ENCODE assay signal across 17 cellular contexts in the genomic region with DNA sequence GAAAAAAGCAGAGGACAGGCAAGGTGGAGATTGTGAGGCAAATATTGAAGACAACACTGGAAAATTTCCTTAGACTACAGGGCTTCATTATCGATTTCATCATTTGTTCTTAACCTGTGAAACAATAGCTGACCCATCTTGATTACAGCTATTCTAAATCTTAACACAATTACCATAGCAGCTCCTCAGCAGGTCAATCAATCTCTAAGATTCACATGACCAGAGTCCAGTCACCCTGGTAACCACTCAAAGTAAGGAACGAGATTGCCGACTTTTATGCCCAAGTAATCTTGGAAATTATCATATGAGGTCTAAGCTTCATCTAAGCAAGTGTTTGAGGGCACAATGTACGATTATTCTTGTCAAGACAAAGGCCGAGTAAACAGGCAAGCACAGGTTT.
"Had no signal": no experiment of that assay in that cellular context is flagged by ENCODE, and none has a peak within 500 bp of the region (broad histone marks: within the 10 kb centered on the region; RNA-seq: fewer than 3 reads in every experiment).

No MANE protein-coding gene starts in this region.

- ATAC-seq: activated naive CD4-positive, alpha-beta T cell treated with anti-CD3 and anti-CD28 coated beads, Interleukin-2, amount 50 U/mL, for 72 hours; left cardiac atrium; right cardiac atrium had no signal

- H3K4me3 Mint-ChIP-seq: activated CD4-positive, alpha-beta T cell treated with anti-CD3 and anti-CD28 coated beads, Interleukin-2, amount 10 ng/mL, durations not matched to agents 24 days and 14 days had no signal

- H3K9me3 Mint-ChIP-seq: activated naive CD4-positive, alpha-beta T cell treated with anti-CD3 and anti-CD28 coated beads, Interleukin-2, amount 50 U/mL, for 72 hours had no signal

- H3K27ac Mint-ChIP-seq: activated CD4-positive, alpha-beta T cell treated with anti-CD3 and anti-CD28 coated beads, Interleukin-2, amount 10 ng/mL, durations not matched to agents 24 days and 14 days; activated naive CD4-positive, alpha-beta T cell treated with anti-CD3 and anti-CD28 coated beads, Interleukin-2, amount 50 U/mL, for 72 hours had no signal

- H3K9me3 ChIP-seq: esophagus squamous epithelium, neutrophil, SJSA1, tibial artery had no signal

- H3K27me3 Mint-ChIP-seq: activated CD4-positive, alpha-beta T cell treated with anti-CD3 and anti-CD28 coated beads, Interleukin-2, amount 10 ng/mL, durations not matched to agents 24 days and 14 days had no signal

- H3K4me1 ChIP-seq: SJSA1 had no signal

- H3K4me3 ChIP-seq: esophagus squamous epithelium, SJSA1, smooth muscle cell, tibial artery had no signal

- DNase-seq: activated CD4-positive, alpha-beta T cell treated with anti-CD3 and anti-CD28 coated beads, Interleukin-2, amount 10 ng/mL, durations not matched to agents 24 days and 14 days; activated T-cell treated with anti-CD3 and anti-CD28 coated beads for 4 hours; amniotic stem cell; esophagus squamous epithelium; foreskin fibroblast; left cardiac atrium; mammary epithelial cell; posterior cingulate gyrus; right cardiac atrium; SW 1271; T-helper 9 cell; tibial artery; WERI-Rb-1 had no signal

- H3K27me3 ChIP-seq: esophagus squamous epithelium, neutrophil, SJSA1, tibial artery had no signal

- H3K36me3 ChIP-seq: neutrophil, SJSA1, tibial artery, WERI-Rb-1 had no signal

- H3K27ac ChIP-seq: neutrophil, SJSA1, WERI-Rb-1 had no signal
